In the genomic region with DNA sequence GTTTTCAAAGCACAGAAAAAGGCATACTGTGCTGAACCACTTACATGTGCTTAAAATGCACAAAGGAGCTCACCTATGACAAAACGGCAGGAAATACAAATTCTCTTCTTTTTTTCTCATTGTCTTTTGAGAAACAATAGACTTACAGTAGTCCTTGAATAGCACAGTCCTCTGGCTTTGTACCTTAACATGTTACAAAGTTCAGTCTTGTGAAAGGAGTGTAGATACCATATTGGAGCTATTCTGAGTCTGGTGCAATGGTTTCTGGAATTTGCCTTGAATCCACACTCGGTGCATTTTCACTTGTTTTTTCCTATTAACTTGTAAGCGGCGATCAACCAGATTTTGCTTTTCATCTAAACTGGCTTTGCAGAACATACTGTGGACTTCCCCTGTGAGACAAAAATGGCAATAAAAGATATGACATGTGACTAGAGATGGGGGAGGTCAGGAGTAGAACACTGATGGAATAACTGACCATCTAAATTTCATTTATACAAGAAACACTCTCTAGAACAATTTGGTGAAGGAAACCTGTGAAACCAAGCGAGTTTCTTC, we compare ENCODE assay signal across 17 cellular contexts.
DNase-seq lines count a peak whose midpoint lies in the region; ATAC-seq, FAIRE-seq and TF ChIP-seq lines count a peak whose summit lies in the region.
"Had no signal": no experiment of that assay in that cellular context is flagged by ENCODE, and none has a peak within 500 bp of the region (broad histone marks: within the 10 kb centered on the region; RNA-seq: fewer than 3 reads in every experiment).

No MANE protein-coding gene starts in this region.

- peaks cover 45 to 67% (median 55%) of the 10 kb centered on the region in 4 donors for H3K4me1 Mint-ChIP-seq in CD4-positive, alpha-beta memory T cell
- peaks cover 41% of the 10 kb centered on the region for H3K4me1 Mint-ChIP-seq in activated T-helper 17 cell treated with anti-CD3 and anti-CD28 coated beads, Interleukin-2, amount 50 U/mL, for 72 hours
- H3K4me1 Mint-ChIP-seq in type B pancreatic cell (ENCODE audit: unreplicated experiment): peaks cover 7% of the 10 kb centered on the region

- CTCF ChIA-PET in CD4-positive, alpha-beta memory T cell (lab: Charles Lee; ENCODE audit: partially characterized antibody): interaction anchor here (1.6 to 2.3 kb wide), 2 partner anchors 11 to 161 kb away, joined by 4 to 6 read pairs; no protein-coding TSS in a partner anchor

- no peak overlapping the region for H3K4me3 ChIP-seq in CD4-positive, alpha-beta memory T cell (ENCODE audit: low read length in 2 of 2)
- no peak overlapping the region for H3K4me3 ChIP-seq in HUES48 (ENCODE audit: low read depth, low read length)
- no peak overlapping the region for H3K4me3 ChIP-seq in WERI-Rb-1 (ENCODE audit: low read depth, low read length)
- H3K4me3 ChIP-seq: ascending aorta had no signal

- H3K36me3 ChIP-seq in CD4-positive, alpha-beta memory T cell (ENCODE audit: insufficient read depth, low read length): no peaks in the 10 kb centered on the region
- H3K36me3 ChIP-seq in HUES48 (ENCODE audit: control insufficient read depth, insufficient read depth, low read length) (0 out of 2 replicates have a peak, but pooled peaks cover 5% of the 10 kb centered on the region), WERI-Rb-1 (peaks cover 4% of the 10 kb centered on the region; the same call in 1 of the 2 replicates)
- H3K36me3 ChIP-seq: ascending aorta, BE2C had no signal

- H3K9ac ChIP-seq in HUES48 (ENCODE audit: low read depth, low read length): no peak overlapping the region; the same call in 1 of the 2 replicates

- no peak overlapping the region for H3K27ac ChIP-seq in CD4-positive, alpha-beta memory T cell (ENCODE audit: low read depth, low read length)
- peak overlapping the region; percentile 79 for H3K27ac ChIP-seq in HUES48 (ENCODE audit: low read depth, low read length)
- H3K27ac ChIP-seq in WERI-Rb-1: no peak overlapping the region
- H3K27ac ChIP-seq: ascending aorta had no signal

- no peaks in the 10 kb centered on the region for H3K9me3 ChIP-seq in CD4-positive, alpha-beta memory T cell (ENCODE audit: control insufficient read depth in 1 of 2, low read length in 2 of 2)
- no peaks in the 10 kb centered on the region for H3K9me3 ChIP-seq in HUES48 (ENCODE audit: control insufficient read depth, insufficient read depth, low read length)
- H3K9me3 ChIP-seq in WERI-Rb-1 (ENCODE audit: severe bottlenecking): no peaks in the 10 kb centered on the region
- H3K9me3 ChIP-seq: ascending aorta, BE2C had no signal

- POLR2A ChIA-PET in CD4-positive, alpha-beta memory T cell (lab: Charles Lee; ENCODE audit: partially characterized antibody): no interaction called here

- H3K27me3 ChIP-seq in CD4-positive, alpha-beta memory T cell (ENCODE audit: insufficient read depth, low read length): no peaks in the 10 kb centered on the region
- H3K27me3 ChIP-seq in HUES48 (ENCODE audit: control insufficient read depth, insufficient read depth, low read length) (no peaks in the 10 kb centered on the region), WERI-Rb-1 (ENCODE audit: insufficient read depth, low read depth, severe bottlenecking) (no peaks in the 10 kb centered on the region)
- H3K27me3 ChIP-seq: ascending aorta, BE2C had no signal

- no peak for TF ChIP-seq POLR2A in GM12892 (IDR thresholded peaks at IDR 0.05; ENCODE audit: low read depth, low read length)

- peak overlapping the region; percentile 17 to 67 (median 39) for H3K4me3 Mint-ChIP-seq in CD4-positive, alpha-beta memory T cell
- H3K4me3 Mint-ChIP-seq in activated T-helper 17 cell treated with anti-CD3 and anti-CD28 coated beads, Interleukin-2, amount 50 U/mL, for 72 hours: peak overlapping the region; percentile 81
- H3K4me3 Mint-ChIP-seq in type B pancreatic cell: no peak overlapping the region
- H3K4me3 Mint-ChIP-seq: activated CD8-positive, alpha-beta T cell treated with anti-CD3 and anti-CD28 coated beads, Interleukin-2, amount 10 ng/mL, durations not matched to agents 7 days and 5 days had no signal

- H3K27me3 Mint-ChIP-seq in CD4-positive, alpha-beta memory T cell: no peaks in the 10 kb centered on the region
- H3K27me3 Mint-ChIP-seq in activated T-helper 17 cell treated with anti-CD3 and anti-CD28 coated beads, Interleukin-2, amount 50 U/mL, for 72 hours: no peaks in the 10 kb centered on the region
- H3K27me3 Mint-ChIP-seq in type B pancreatic cell: no peaks in the 10 kb centered on the region

- FAIRE-seq in GM12892 (lab: Jason Lieb, UNC): peak; percentile 94
- FAIRE-seq: HTR-8/SVneo, islet of Langerhans, small intestine had no signal

- no peak for DNase-seq in CD4-positive, alpha-beta memory T cell
- DNase-seq in GM12892 (ENCODE audit: insufficient read length) (no peak), WERI-Rb-1 (no peak), NK-92 (lab: John Stamatoyannopoulos, UW; ENCODE audit: unreplicated experiment) (no peak), type B pancreatic cell (ENCODE audit: extremely low spot score, unreplicated experiment) (no peak)
- DNase-seq: activated CD8-positive, alpha-beta T cell treated with anti-CD3 and anti-CD28 coated beads, Interleukin-2, amount 10 ng/mL, durations not matched to agents 7 days and 5 days; activated gamma-delta T cell treated with Interleukin-2 at 50 U/mL for 16 hours; BE2C; NCI-H2029; NCI-H524; small intestine had no signal

- peaks cover 56% of the 10 kb centered on the region for H3K4me1 ChIP-seq in CD4-positive, alpha-beta memory T cell (ENCODE audit: insufficient read depth, low read length)
- H3K4me1 ChIP-seq in HUES48 (ENCODE audit: control insufficient read depth, insufficient read depth, low read length): peaks cover 60% of the 10 kb centered on the region
- H3K4me1 ChIP-seq: BE2C had no signal

- intact Hi-C loops in CD4-positive, alpha-beta memory T cell (cut with micrococcal nuclease): no loop called here

- ATAC-seq in activated T-helper 17 cell treated with anti-CD3 and anti-CD28 coated beads, Interleukin-2, amount 50 U/mL, for 72 hours (replicated peaks): no peak
- ATAC-seq: activated CD8-positive, alpha-beta T cell treated with anti-CD3 and anti-CD28 coated beads, Interleukin-2, amount 10 ng/mL, durations not matched to agents 7 days and 5 days had no signal

- H3K27ac Mint-ChIP-seq in CD4-positive, alpha-beta memory T cell: peak overlapping the region in 5 of 7 donors; percentile 3 to 86 (median 48)
- peak overlapping the region; percentile 78 for H3K27ac Mint-ChIP-seq in activated T-helper 17 cell treated with anti-CD3 and anti-CD28 coated beads, Interleukin-2, amount 50 U/mL, for 72 hours
- no peak overlapping the region for H3K27ac Mint-ChIP-seq in type B pancreatic cell
- H3K27ac Mint-ChIP-seq: activated CD8-positive, alpha-beta T cell treated with anti-CD3 and anti-CD28 coated beads, Interleukin-2, amount 10 ng/mL, durations not matched to agents 7 days and 5 days; progenitor cell of endocrine pancreas had no signal

- H3K9me3 Mint-ChIP-seq in CD4-positive, alpha-beta memory T cell: no peaks in the 10 kb centered on the region
- no peaks in the 10 kb centered on the region for H3K9me3 Mint-ChIP-seq in activated T-helper 17 cell treated with anti-CD3 and anti-CD28 coated beads, Interleukin-2, amount 50 U/mL, for 72 hours
- no peaks in the 10 kb centered on the region for H3K9me3 Mint-ChIP-seq in type B pancreatic cell

- TF ChIP-seq CTCF in WERI-Rb-1 (IDR thresholded peaks at IDR 0.05; ENCODE audit: low read depth, low read length): no peak
- no peak for TF ChIP-seq CTCF in type B pancreatic cell (conservative IDR thresholded peaks at IDR 0.05)

- H3K36me3 Mint-ChIP-seq in CD4-positive, alpha-beta memory T cell: peaks cover 8 to 14% of the 10 kb centered on the region in 2 donors
- peaks cover 45% of the 10 kb centered on the region for H3K36me3 Mint-ChIP-seq in activated T-helper 17 cell treated with anti-CD3 and anti-CD28 coated beads, Interleukin-2, amount 50 U/mL, for 72 hours (ENCODE audit: low read depth)
- H3K36me3 Mint-ChIP-seq in type B pancreatic cell: peaks cover 26% of the 10 kb centered on the region
